In genomic region chr16:87834015-87834667, GRCh38 we compare ENCODE assay signal across 14 cellular contexts. TPM values are rescaled to one million over a fixed set of nuclear protein-coding genes. Genes with fewer than 3 reads are reported as not detected.
DNase-seq lines count a peak whose midpoint lies in the region; ATAC-seq and TF ChIP-seq lines count a peak whose summit lies in the region.
"Had no signal": no experiment of that assay in that cellular context is flagged by ENCODE, and none has a peak within 500 bp of the region (broad histone marks: within the 10 kb centered on the region; RNA-seq: fewer than 3 reads in every experiment).

No MANE protein-coding gene starts in this region.

- H3K27ac ChIP-seq in right atrium auricular region (peak overlapping the region; percentile 73 to 76), RWPE2 (ENCODE audit: poor library complexity, severe bottlenecking) (peak overlapping the region; percentile 65), epithelial cell of prostate (peak overlapping the region; percentile 56), stomach smooth muscle (ENCODE audit: low read length) (peak overlapping the region; percentile 24), lower lobe of right lung (no peak overlapping the region)
- H3K27ac ChIP-seq: neural progenitor cell had no signal

- H3K4me1 ChIP-seq in right atrium auricular region (peaks cover 0 to 20% of the 10 kb centered on the region in 2 donors), RWPE2 (ENCODE audit: insufficient read depth, poor library complexity, severe bottlenecking) (peaks cover 3% of the 10 kb centered on the region), stomach smooth muscle (ENCODE audit: control insufficient read depth, insufficient read depth, low read length) (peaks cover 10% of the 10 kb centered on the region), lower lobe of right lung (no peaks in the 10 kb centered on the region)

- no peak overlapping the region for H3K9ac ChIP-seq in stomach smooth muscle (ENCODE audit: low read length in 2 of 2)
- H3K9ac ChIP-seq: neural progenitor cell had no signal

- H3K27me3 ChIP-seq in right atrium auricular region (no peaks in the 10 kb centered on the region), RWPE2 (ENCODE audit: insufficient read depth, poor library complexity, severe bottlenecking) (no peaks in the 10 kb centered on the region), stomach smooth muscle (ENCODE audit: control insufficient read depth in 1 of 2, insufficient read depth in 2 of 2, low read length in 2 of 2) (no peaks in the 10 kb centered on the region), lower lobe of right lung (ENCODE audit: low read depth) (no peaks in the 10 kb centered on the region)
- H3K27me3 ChIP-seq: neural progenitor cell had no signal

- intact Hi-C loops in cardiac septum (cut with DNase I), result no loop called here
- intact Hi-C loops in lower lobe of right lung (cut with DNase I), result no loop called here

- H3K4me3 ChIP-seq in right atrium auricular region (no peak overlapping the region), RWPE2 (ENCODE audit: severe bottlenecking) (no peak overlapping the region), stomach smooth muscle (ENCODE audit: low read length in 2 of 2) (no peak overlapping the region), lower lobe of right lung (no peak overlapping the region)
- H3K4me3 ChIP-seq: neural progenitor cell had no signal

- H3K9me3 ChIP-seq in right atrium auricular region (no peaks in the 10 kb centered on the region), RWPE2 (ENCODE audit: severe bottlenecking) (no peaks in the 10 kb centered on the region), stomach smooth muscle (ENCODE audit: control insufficient read depth in 2 of 2, low read length in 2 of 2) (no peaks in the 10 kb centered on the region), lower lobe of right lung (no peaks in the 10 kb centered on the region)

- no peak for DNase-seq in right atrium auricular region (ENCODE audit: low spot score)
- no peak for DNase-seq in cardiac septum (ENCODE audit: low spot score)
- DNase-seq in RWPE2 (ENCODE audit: low spot score), result no peak
- no peak for DNase-seq in epithelial cell of prostate (ENCODE audit: low read depth, low spot score)
- no peak for DNase-seq in stimulated activated naive CD4-positive, alpha-beta T cell treated with Interleukin-2 at 50 U/mL for 16 hours (lab: John Stamatoyannopoulos, UW)
- DNase-seq in lower lobe of right lung, result no peak
- DNase-seq: activated effector memory CD4-positive, alpha-beta T cell treated with anti-CD3 and anti-CD28 coated beads, Interleukin-2, amount 50 U/mL, for 16 hours; HCEC 1CT; KBM-7; NCI-H1048; NCI-H2029 treated with DMSO at 0.1 percent for 48 hours had no signal

- TF ChIP-seq CTCF in right atrium auricular region (IDR thresholded peaks at IDR 0.05) (no peak), RWPE2 (IDR thresholded peaks at IDR 0.05; ENCODE audit: poor library complexity, severe bottlenecking) (no peak), lower lobe of right lung (IDR thresholded peaks at IDR 0.05) (no peak)

- peaks cover 21% of the 10 kb centered on the region for H3K36me3 ChIP-seq in right atrium auricular region
- H3K36me3 ChIP-seq in RWPE2 (ENCODE audit: low read depth), result peaks cover 97% of the 10 kb centered on the region
- H3K36me3 ChIP-seq in stomach smooth muscle (ENCODE audit: control insufficient read depth in 2 of 2, insufficient read depth in 2 of 2, low read length in 2 of 2), result peaks cover 12 to 26% of the 10 kb centered on the region in 2 donors
- H3K36me3 ChIP-seq in lower lobe of right lung, result peaks cover 50% of the 10 kb centered on the region
- H3K36me3 ChIP-seq: neural progenitor cell had no signal

- ATAC-seq in RWPE2 (ENCODE audit: low read depth), result no peak
- ATAC-seq in HG03095 (IDR thresholded peaks at IDR 0.05; ENCODE audit: unreplicated experiment), result no peak
- ATAC-seq in lower lobe of right lung, result no peak

RNA-seq across cellular contexts. Expression of gene SLC7A5, which starts 35.2 kb away (rescaled TPM):
- total RNA-seq in right atrium auricular region (10 to 100 TPM in 1 of 2 donors, 1 to 10 TPM in 1; 5.8 to 12.8 TPM), cardiac septum (8.2 TPM), lower lobe of right lung (10.7 TPM)
